ENCODE assay signal across 16 cellular contexts in the genomic region with DNA sequence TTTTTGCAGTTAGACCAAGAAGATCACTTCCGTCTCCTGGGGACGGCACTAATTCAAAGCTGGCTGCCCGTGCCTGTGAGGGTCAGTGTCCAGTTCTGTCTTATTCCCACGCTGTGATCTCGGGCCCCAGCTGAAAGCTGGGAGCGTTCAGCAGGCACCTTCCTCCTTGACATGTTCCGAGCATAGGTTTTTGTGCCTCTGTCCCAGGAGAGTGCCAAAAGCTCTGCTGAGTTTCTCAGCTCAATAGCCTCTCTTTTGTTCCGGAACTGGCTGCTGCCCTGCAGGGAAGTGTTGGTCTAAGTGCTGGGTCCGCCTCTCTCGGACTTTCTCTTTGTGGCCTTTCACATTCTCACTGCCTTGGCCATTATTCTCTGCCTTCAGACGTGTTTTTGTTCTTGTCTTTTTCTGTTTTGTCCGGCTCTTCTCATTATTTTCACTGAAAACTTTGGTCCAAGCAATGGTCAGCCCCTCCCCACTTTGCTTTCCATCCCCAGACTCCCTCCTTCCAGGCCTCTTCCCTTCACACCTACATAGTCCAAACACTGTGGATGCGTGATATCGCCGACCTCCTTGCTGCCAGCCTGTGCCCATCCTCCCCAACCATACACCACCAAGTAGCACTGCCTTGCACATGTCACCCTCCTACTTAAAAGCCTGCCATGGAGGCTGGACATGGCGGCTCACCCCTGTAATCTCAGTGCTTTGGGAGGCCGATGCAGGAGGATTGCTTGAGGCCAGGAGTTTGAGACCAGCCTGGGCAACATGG.
DNase-seq lines count a peak whose midpoint lies in the region; ATAC-seq and TF ChIP-seq lines count a peak whose summit lies in the region.
"Had no signal": no experiment of that assay in that cellular context is flagged by ENCODE, and none has a peak within 500 bp of the region (broad histone marks: within the 10 kb centered on the region; RNA-seq: fewer than 3 reads in every experiment).

No MANE protein-coding gene starts in this region.

- no peaks in the 10 kb centered on the region for H3K27me3 ChIP-seq in left lung
- H3K27me3 ChIP-seq: testis had no signal

- no peaks in the 10 kb centered on the region for H3K36me3 ChIP-seq in left lung
- H3K36me3 ChIP-seq: prostate gland had no signal

- TF ChIP-seq CTCF in left lung (IDR thresholded peaks at IDR 0.05) (no peak), osteocyte (IDR thresholded peaks at IDR 0.05) (no peak)

- H3K27ac Mint-ChIP-seq in osteocyte (ENCODE audit: unreplicated experiment): no peak overlapping the region
- H3K27ac Mint-ChIP-seq: activated CD4-positive, alpha-beta T cell treated with anti-CD3 and anti-CD28 coated beads for 36 hours had no signal

- intact Hi-C loops in left lung (cut with DNase I): no loop called here

- H3K27me3 Mint-ChIP-seq in osteocyte (ENCODE audit: unreplicated experiment): no peaks in the 10 kb centered on the region
- H3K27me3 Mint-ChIP-seq: activated CD4-positive, alpha-beta T cell treated with anti-CD3 and anti-CD28 coated beads for 36 hours had no signal

- no peaks in the 10 kb centered on the region for H3K9me3 ChIP-seq in left lung
- H3K9me3 ChIP-seq: prostate gland, testis had no signal

- DNase-seq in ELF-1 (ENCODE audit: low read depth, low spot score): peak; percentile 76
- DNase-seq in caudate nucleus (lab: John Stamatoyannopoulos, UW): peak in 5 of 61 donors; percentile 11 to 40 (median 24)
- DNase-seq in left lung: no peak
- no peak for DNase-seq in osteocyte (ENCODE audit: extremely low spot score, unreplicated experiment)
- DNase-seq in stimulated activated CD4-positive, alpha-beta T cell treated with anti-CD3 and anti-CD28 coated beads, Interleukin-4, amount 100 ng/mL, for 24 hours: no peak
- DNase-seq in NCI-H187 (lab: John Stamatoyannopoulos, UW): no peak
- no peak for DNase-seq in effector CD4-positive, alpha-beta T cell
- DNase-seq: activated CD4-positive, alpha-beta T cell treated with anti-CD3 and anti-CD28 coated beads for 36 hours; GOT3; left cardiac atrium; NCI-H2029; NCI-H446; stimulated activated CD8-positive, alpha-beta memory T cell treated with anti-CD3 and anti-CD28 coated beads, Interleukin-4, amount 100 ng/mL, for 48 hours; testis had no signal

- ATAC-seq in left lung: peak; percentile 22
- ATAC-seq in GM19035 (IDR thresholded peaks at IDR 0.05; ENCODE audit: unreplicated experiment): no peak
- ATAC-seq: activated CD4-positive, alpha-beta T cell treated with anti-CD3 and anti-CD28 coated beads for 36 hours; left cardiac atrium had no signal

- H3K9me3 Mint-ChIP-seq in osteocyte (ENCODE audit: unreplicated experiment): no peaks in the 10 kb centered on the region

- peak overlapping the region; percentile 48 for H3K27ac ChIP-seq in caudate nucleus (ENCODE audit: low read depth, low read length)
- H3K27ac ChIP-seq in left lung: no peak overlapping the region
- H3K27ac ChIP-seq: prostate gland, testis had no signal

- H3K4me3 Mint-ChIP-seq in osteocyte (ENCODE audit: unreplicated experiment): peak overlapping the region; percentile 16
- H3K4me3 Mint-ChIP-seq: activated CD4-positive, alpha-beta T cell treated with anti-CD3 and anti-CD28 coated beads for 36 hours had no signal

- peaks cover 14% of the 10 kb centered on the region for H3K4me1 Mint-ChIP-seq in osteocyte (ENCODE audit: unreplicated experiment)
- H3K4me1 Mint-ChIP-seq: activated CD4-positive, alpha-beta T cell treated with anti-CD3 and anti-CD28 coated beads for 36 hours had no signal

- no peaks in the 10 kb centered on the region for H3K36me3 Mint-ChIP-seq in osteocyte (ENCODE audit: unreplicated experiment)

- no peak overlapping the region for H3K4me3 ChIP-seq in left lung
- H3K4me3 ChIP-seq: prostate gland had no signal

- H3K4me1 ChIP-seq in left lung: peaks cover 0 to 3% of the 10 kb centered on the region in 2 donors
